In genomic region chr10:43377393-43377883, GRCh38 we compare ENCODE assay signal across 1 cellular context.
TF ChIP-seq lines count a peak whose summit lies in the region.

No MANE protein-coding gene starts in this region.

TF ChIP-seq in HepG2, 621 proteins besides CTCF, POLR2A, EP300 and RAD21 (continued from another document and continues in another):
- TF ChIP-seq, protein P1, sequence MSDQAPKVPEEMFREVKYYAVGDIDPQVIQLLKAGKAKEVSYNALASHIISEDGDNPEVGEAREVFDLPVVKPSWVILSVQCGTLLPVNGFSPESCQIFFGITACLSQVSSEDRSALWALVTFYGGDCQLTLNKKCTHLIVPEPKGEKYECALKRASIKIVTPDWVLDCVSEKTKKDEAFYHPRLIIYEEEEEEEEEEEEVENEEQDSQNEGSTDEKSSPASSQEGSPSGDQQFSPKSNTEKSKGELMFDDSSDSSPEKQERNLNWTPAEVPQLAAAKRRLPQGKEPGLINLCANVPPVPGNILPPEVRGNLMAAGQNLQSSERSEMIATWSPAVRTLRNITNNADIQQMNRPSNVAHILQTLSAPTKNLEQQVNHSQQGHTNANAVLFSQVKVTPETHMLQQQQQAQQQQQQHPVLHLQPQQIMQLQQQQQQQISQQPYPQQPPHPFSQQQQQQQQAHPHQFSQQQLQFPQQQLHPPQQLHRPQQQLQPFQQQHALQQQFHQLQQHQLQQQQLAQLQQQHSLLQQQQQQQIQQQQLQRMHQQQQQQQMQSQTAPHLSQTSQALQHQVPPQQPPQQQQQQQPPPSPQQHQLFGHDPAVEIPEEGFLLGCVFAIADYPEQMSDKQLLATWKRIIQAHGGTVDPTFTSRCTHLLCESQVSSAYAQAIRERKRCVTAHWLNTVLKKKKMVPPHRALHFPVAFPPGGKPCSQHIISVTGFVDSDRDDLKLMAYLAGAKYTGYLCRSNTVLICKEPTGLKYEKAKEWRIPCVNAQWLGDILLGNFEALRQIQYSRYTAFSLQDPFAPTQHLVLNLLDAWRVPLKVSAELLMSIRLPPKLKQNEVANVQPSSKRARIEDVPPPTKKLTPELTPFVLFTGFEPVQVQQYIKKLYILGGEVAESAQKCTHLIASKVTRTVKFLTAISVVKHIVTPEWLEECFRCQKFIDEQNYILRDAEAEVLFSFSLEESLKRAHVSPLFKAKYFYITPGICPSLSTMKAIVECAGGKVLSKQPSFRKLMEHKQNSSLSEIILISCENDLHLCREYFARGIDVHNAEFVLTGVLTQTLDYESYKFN (CRISPR knock-in tag; conservative IDR thresholded peaks at IDR 0.05) = no peak; the same call in 1 of the 2 replicates
- TF ChIP-seq, protein P2, sequence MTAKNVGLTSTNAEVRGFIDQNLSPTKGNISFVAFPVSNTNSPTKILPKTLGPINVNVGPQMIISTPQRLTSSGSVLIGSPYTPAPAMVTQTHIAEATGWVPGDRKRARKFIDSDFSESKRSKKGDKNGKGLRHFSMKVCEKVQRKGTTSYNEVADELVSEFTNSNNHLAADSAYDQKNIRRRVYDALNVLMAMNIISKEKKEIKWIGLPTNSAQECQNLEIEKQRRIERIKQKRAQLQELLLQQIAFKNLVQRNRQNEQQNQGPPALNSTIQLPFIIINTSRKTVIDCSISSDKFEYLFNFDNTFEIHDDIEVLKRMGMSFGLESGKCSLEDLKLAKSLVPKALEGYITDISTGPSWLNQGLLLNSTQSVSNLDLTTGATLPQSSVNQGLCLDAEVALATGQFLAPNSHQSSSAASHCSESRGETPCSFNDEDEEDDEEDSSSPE (CRISPR knock-in tag; IDR thresholded peaks at IDR 0.05) = peak; percentile 41; the same call in 1 of the 2 replicates
- TF ChIP-seq AKAP8 (CRISPR knock-in tag; IDR thresholded peaks at IDR 0.05) (no peak), CHD2 (IDR thresholded peaks at IDR 0.05; ENCODE audit: low read depth, low read length) (no peak), RNF2 (conservative IDR thresholded peaks at IDR 0.05; ENCODE audit: low read depth) (no peak), ZNF709 (CRISPR knock-in tag; IDR thresholded peaks at IDR 0.05) (0 out of 2 replicates have a peak, but pooled peaks have one; percentile 40), ZNF552 (CRISPR knock-in tag; IDR thresholded peaks at IDR 0.05; ENCODE audit: borderline replicate concordance) (no peak), FOXK1 (CRISPR knock-in tag; IDR thresholded peaks at IDR 0.05; ENCODE audit: borderline replicate concordance, low read depth) (no peak), ZNF879 (CRISPR knock-in tag; IDR thresholded peaks at IDR 0.05) (no peak), PRMT3 (CRISPR knock-in tag; IDR thresholded peaks at IDR 0.05; ENCODE audit: borderline replicate concordance, low read depth) (no peak), HMGA1 (CRISPR knock-in tag; conservative IDR thresholded peaks at IDR 0.05) (no peak), ZNF589 (CRISPR knock-in tag; conservative IDR thresholded peaks at IDR 0.05) (no peak), AHR (CRISPR knock-in tag; IDR thresholded peaks at IDR 0.05) (no peak), ZNF121 (CRISPR knock-in tag; IDR thresholded peaks at IDR 0.05) (no peak), NFYB (CRISPR knock-in tag; IDR thresholded peaks at IDR 0.05) (no peak; the same call in 1 of the 2 replicates), SUZ12 (IDR thresholded peaks at IDR 0.05; ENCODE audit: low read depth, low read length) (no peak), MAZ (IDR thresholded peaks at IDR 0.05; ENCODE audit: borderline replicate concordance, low read depth, low read length) (no peak; the same call in 1 of the 2 replicates), MAZ (CRISPR knock-in tag; IDR thresholded peaks at IDR 0.05; ENCODE audit: low read depth) (no peak; the same call in 1 of the 2 replicates), ZNF451 (CRISPR knock-in tag; IDR thresholded peaks at IDR 0.05) (0 out of 2 replicates have a peak, but pooled peaks have one; percentile 36), SIX1 (CRISPR knock-in tag; IDR thresholded peaks at IDR 0.05; ENCODE audit: borderline replicate concordance) (no peak), ZNF230 (CRISPR knock-in tag; IDR thresholded peaks at IDR 0.05) (0 out of 2 replicates have a peak, but pooled peaks have one; percentile 75), JARID2 (CRISPR knock-in tag; IDR thresholded peaks at IDR 0.05; ENCODE audit: insufficient replicate concordance) (no peak), EED (CRISPR knock-in tag; IDR thresholded peaks at IDR 0.05) (no peak), GATAD1 (CRISPR knock-in tag; IDR thresholded peaks at IDR 0.05) (peak; percentile 2; the same call in 1 of the 2 replicates), NFE2L2 (IDR thresholded peaks at IDR 0.05; ENCODE audit: low read length) (no peak), KLF16 (CRISPR knock-in tag; IDR thresholded peaks at IDR 0.05) (no peak), RBFOX2 (IDR thresholded peaks at IDR 0.05; ENCODE audit: low read depth, low read length) (no peak), ZNF354B (CRISPR knock-in tag; IDR thresholded peaks at IDR 0.05) (no peak), SRSF9 (IDR thresholded peaks at IDR 0.05; ENCODE audit: borderline replicate concordance, insufficient read depth, low read depth, low read length, poor library complexity, severe bottlenecking) (no peak), SRY (CRISPR knock-in tag; IDR thresholded peaks at IDR 0.05) (no peak), ZFP36L2 (CRISPR knock-in tag; IDR thresholded peaks at IDR 0.05) (no peak), ZXDC (CRISPR knock-in tag; IDR thresholded peaks at IDR 0.05) (no peak), ZNF296 (CRISPR knock-in tag; conservative IDR thresholded peaks at IDR 0.05) (no peak)
- TF ChIP-seq, protein P3, sequence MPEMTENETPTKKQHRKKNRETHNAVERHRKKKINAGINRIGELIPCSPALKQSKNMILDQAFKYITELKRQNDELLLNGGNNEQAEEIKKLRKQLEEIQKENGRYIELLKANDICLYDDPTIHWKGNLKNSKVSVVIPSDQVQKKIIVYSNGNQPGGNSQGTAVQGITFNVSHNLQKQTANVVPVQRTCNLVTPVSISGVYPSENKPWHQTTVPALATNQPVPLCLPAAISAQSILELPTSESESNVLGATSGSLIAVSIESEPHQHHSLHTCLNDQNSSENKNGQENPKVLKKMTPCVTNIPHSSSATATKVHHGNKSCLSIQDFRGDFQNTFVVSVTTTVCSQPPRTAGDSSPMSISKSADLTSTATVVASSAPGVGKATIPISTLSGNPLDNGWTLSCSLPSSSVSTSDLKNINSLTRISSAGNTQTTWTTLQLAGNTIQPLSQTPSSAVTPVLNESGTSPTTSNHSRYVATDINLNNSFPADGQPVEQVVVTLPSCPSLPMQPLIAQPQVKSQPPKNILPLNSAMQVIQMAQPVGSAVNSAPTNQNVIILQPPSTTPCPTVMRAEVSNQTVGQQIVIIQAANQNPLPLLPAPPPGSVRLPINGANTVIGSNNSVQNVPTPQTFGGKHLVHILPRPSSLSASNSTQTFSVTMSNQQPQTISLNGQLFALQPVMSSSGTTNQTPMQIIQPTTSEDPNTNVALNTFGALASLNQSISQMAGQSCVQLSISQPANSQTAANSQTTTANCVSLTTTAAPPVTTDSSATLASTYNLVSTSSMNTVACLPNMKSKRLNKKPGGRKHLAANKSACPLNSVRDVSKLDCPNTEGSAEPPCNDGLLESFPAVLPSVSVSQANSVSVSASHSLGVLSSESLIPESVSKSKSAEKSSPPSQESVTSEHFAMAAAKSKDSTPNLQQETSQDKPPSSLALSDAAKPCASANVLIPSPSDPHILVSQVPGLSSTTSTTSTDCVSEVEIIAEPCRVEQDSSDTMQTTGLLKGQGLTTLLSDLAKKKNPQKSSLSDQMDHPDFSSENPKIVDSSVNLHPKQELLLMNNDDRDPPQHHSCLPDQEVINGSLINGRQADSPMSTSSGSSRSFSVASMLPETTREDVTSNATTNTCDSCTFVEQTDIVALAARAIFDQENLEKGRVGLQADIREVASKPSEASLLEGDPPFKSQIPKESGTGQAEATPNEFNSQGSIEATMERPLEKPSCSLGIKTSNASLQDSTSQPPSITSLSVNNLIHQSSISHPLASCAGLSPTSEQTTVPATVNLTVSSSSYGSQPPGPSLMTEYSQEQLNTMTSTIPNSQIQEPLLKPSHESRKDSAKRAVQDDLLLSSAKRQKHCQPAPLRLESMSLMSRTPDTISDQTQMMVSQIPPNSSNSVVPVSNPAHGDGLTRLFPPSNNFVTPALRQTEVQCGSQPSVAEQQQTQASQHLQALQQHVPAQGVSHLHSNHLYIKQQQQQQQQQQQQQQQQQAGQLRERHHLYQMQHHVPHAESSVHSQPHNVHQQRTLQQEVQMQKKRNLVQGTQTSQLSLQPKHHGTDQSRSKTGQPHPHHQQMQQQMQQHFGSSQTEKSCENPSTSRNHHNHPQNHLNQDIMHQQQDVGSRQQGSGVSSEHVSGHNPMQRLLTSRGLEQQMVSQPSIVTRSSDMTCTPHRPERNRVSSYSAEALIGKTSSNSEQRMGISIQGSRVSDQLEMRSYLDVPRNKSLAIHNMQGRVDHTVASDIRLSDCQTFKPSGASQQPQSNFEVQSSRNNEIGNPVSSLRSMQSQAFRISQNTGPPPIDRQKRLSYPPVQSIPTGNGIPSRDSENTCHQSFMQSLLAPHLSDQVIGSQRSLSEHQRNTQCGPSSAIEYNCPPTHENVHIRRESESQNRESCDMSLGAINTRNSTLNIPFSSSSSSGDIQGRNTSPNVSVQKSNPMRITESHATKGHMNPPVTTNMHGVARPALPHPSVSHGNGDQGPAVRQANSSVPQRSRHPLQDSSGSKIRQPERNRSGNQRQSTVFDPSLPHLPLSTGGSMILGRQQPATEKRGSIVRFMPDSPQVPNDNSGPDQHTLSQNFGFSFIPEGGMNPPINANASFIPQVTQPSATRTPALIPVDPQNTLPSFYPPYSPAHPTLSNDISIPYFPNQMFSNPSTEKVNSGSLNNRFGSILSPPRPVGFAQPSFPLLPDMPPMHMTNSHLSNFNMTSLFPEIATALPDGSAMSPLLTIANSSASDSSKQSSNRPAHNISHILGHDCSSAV (CRISPR knock-in tag; IDR thresholded peaks at IDR 0.05; ENCODE audit: borderline replicate concordance) = no peak
- TF ChIP-seq, protein P4, sequence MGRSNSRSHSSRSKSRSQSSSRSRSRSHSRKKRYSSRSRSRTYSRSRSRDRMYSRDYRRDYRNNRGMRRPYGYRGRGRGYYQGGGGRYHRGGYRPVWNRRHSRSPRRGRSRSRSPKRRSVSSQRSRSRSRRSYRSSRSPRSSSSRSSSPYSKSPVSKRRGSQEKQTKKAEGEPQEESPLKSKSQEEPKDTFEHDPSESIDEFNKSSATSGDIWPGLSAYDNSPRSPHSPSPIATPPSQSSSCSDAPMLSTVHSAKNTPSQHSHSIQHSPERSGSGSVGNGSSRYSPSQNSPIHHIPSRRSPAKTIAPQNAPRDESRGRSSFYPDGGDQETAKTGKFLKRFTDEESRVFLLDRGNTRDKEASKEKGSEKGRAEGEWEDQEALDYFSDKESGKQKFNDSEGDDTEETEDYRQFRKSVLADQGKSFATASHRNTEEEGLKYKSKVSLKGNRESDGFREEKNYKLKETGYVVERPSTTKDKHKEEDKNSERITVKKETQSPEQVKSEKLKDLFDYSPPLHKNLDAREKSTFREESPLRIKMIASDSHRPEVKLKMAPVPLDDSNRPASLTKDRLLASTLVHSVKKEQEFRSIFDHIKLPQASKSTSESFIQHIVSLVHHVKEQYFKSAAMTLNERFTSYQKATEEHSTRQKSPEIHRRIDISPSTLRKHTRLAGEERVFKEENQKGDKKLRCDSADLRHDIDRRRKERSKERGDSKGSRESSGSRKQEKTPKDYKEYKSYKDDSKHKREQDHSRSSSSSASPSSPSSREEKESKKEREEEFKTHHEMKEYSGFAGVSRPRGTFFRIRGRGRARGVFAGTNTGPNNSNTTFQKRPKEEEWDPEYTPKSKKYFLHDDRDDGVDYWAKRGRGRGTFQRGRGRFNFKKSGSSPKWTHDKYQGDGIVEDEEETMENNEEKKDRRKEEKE (IDR thresholded peaks at IDR 0.05) = no peak
- TF ChIP-seq, protein P5, sequence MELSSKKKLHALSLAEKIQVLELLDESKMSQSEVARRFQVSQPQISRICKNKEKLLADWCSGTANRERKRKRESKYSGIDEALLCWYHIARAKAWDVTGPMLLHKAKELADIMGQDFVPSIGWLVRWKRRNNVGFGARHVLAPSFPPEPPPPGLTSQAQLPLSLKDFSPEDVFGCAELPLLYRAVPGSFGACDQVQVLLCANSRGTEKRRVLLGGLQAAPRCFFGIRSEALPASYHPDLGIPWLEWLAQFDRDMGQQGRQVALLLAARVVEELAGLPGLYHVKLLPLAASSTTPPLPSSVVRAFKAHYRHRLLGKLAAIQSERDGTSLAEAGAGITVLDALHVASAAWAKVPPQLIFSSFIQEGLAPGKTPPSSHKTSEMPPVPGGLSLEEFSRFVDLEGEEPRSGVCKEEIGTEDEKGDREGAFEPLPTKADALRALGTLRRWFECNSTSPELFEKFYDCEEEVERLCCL (CRISPR knock-in tag; IDR thresholded peaks at IDR 0.05; ENCODE audit: borderline replicate concordance) = no peak
